In genomic region chr5:147887026-147887627, GRCh38 we compare ENCODE assay signal across 1 cellular context.
TF ChIP-seq lines count a peak whose summit lies in the region.

No MANE protein-coding gene starts in this region.

TF ChIP-seq in GM12878, 131 proteins besides CTCF, POLR2A, EP300 and RAD21:
- TF ChIP-seq TARDBP (IDR thresholded peaks at IDR 0.05; ENCODE audit: borderline replicate concordance) (no peak), PAX8 (IDR thresholded peaks at IDR 0.05) (no peak), MEF2A (IDR thresholded peaks at IDR 0.05; ENCODE audit: insufficient read depth, low read depth, low read length) (no peak), ZNF217 (IDR thresholded peaks at IDR 0.05) (no peak), FOS (IDR thresholded peaks at IDR 0.05; ENCODE audit: borderline replicate concordance, extremely low read depth, insufficient read length) (no peak), LARP7 (IDR thresholded peaks at IDR 0.05) (no peak), ZNF24 (IDR thresholded peaks at IDR 0.05) (no peak), ASH2L (IDR thresholded peaks at IDR 0.05; ENCODE audit: borderline replicate concordance, low read depth) (no peak)
- TF ChIP-seq, protein P1, sequence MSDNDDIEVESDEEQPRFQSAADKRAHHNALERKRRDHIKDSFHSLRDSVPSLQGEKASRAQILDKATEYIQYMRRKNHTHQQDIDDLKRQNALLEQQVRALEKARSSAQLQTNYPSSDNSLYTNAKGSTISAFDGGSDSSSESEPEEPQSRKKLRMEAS (IDR thresholded peaks at IDR 0.05; ENCODE audit: low read depth, low read length) = no peak
- TF ChIP-seq, protein P2, sequence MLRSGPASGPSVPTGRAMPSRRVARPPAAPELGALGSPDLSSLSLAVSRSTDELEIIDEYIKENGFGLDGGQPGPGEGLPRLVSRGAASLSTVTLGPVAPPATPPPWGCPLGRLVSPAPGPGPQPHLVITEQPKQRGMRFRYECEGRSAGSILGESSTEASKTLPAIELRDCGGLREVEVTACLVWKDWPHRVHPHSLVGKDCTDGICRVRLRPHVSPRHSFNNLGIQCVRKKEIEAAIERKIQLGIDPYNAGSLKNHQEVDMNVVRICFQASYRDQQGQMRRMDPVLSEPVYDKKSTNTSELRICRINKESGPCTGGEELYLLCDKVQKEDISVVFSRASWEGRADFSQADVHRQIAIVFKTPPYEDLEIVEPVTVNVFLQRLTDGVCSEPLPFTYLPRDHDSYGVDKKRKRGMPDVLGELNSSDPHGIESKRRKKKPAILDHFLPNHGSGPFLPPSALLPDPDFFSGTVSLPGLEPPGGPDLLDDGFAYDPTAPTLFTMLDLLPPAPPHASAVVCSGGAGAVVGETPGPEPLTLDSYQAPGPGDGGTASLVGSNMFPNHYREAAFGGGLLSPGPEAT (IDR thresholded peaks at IDR 0.05; ENCODE audit: low read depth) = no peak
- TF ChIP-seq, protein P3, sequence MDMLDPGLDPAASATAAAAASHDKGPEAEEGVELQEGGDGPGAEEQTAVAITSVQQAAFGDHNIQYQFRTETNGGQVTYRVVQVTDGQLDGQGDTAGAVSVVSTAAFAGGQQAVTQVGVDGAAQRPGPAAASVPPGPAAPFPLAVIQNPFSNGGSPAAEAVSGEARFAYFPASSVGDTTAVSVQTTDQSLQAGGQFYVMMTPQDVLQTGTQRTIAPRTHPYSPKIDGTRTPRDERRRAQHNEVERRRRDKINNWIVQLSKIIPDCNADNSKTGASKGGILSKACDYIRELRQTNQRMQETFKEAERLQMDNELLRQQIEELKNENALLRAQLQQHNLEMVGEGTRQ (IDR thresholded peaks at IDR 0.05; ENCODE audit: borderline replicate concordance, low read depth, low read length) = no peak
